Comparison of ENCODE assay signal across 15 cellular contexts in genomic region chr2:109369671-109370191, GRCh38.
"Had no signal": no experiment of that assay in that cellular context is flagged by ENCODE, and none has a peak within 500 bp of the region (broad histone marks: within the 10 kb centered on the region; RNA-seq: fewer than 3 reads in every experiment).

No MANE protein-coding gene starts in this region.

- DNase-seq: activated CD4-positive, alpha-beta T cell treated with anti-CD3 and anti-CD28 coated beads, Interleukin-2, amount 50 U/mL, for 1 hour; activated naive CD4-positive, alpha-beta T cell treated with anti-CD3 and anti-CD28 coated beads for 36 hours; activated T-cell treated with anti-CD3 and anti-CD28 coated beads for 4 hours; body of pancreas; caudate nucleus; gastrocnemius medialis; kidney glomerular epithelial cell; mesenchymal stem cell; stimulated activated CD4-positive, alpha-beta T cell treated with anti-CD3 and anti-CD28 coated beads, Interleukin-4, amount 100 ng/mL, for 24 hours had no signal

- H3K4me3 Mint-ChIP-seq: activated naive CD4-positive, alpha-beta T cell treated with anti-CD3 and anti-CD28 coated beads for 36 hours; naive thymus-derived CD4-positive, alpha-beta T cell; stimulated activated memory B cell treated with anti-CD40 and anti-IgM and Interleukin-4, amounts not matched to agents 10 μg/mL and 1 μg/mL and 100 μg/mL, for 72 hours; T-helper 1 cell treated with Interleukin-12 subunit alpha and Interleukin-12 subunit beta and Interleukin-4 antibody, amounts not matched to agents 30 μg/mL and 1 μg/mL, for 36 hours had no signal

- H3K9me3 ChIP-seq: body of pancreas, gastrocnemius medialis, thoracic aorta had no signal

- H3K27ac Mint-ChIP-seq: activated naive CD4-positive, alpha-beta T cell treated with anti-CD3 and anti-CD28 coated beads for 36 hours; naive thymus-derived CD4-positive, alpha-beta T cell; stimulated activated memory B cell treated with anti-CD40 and anti-IgM and Interleukin-4, amounts not matched to agents 10 μg/mL and 1 μg/mL and 100 μg/mL, for 72 hours; T-helper 1 cell treated with Interleukin-12 subunit alpha and Interleukin-12 subunit beta and Interleukin-4 antibody, amounts not matched to agents 30 μg/mL and 1 μg/mL, for 36 hours had no signal

- H3K4me1 Mint-ChIP-seq: stimulated activated memory B cell treated with anti-CD40 and anti-IgM and Interleukin-4, amounts not matched to agents 10 μg/mL and 1 μg/mL and 100 μg/mL, for 72 hours had no signal

- H3K36me3 ChIP-seq: gastrocnemius medialis had no signal

- H3K4me3 ChIP-seq: body of pancreas, gastrocnemius medialis, thoracic aorta had no signal

- H3K27me3 ChIP-seq: body of pancreas, gastrocnemius medialis had no signal

- ATAC-seq: body of pancreas; gastrocnemius medialis; naive thymus-derived CD4-positive, alpha-beta T cell; sciatic nerve; stimulated activated memory B cell treated with anti-CD40 and anti-IgM and Interleukin-4, amounts not matched to agents 10 μg/mL and 1 μg/mL and 100 μg/mL, for 72 hours had no signal

- H3K4me1 ChIP-seq: body of pancreas, parathyroid adenoma had no signal

- H3K9me3 Mint-ChIP-seq: activated naive CD4-positive, alpha-beta T cell treated with anti-CD3 and anti-CD28 coated beads for 36 hours; naive thymus-derived CD4-positive, alpha-beta T cell; stimulated activated memory B cell treated with anti-CD40 and anti-IgM and Interleukin-4, amounts not matched to agents 10 μg/mL and 1 μg/mL and 100 μg/mL, for 72 hours; T-helper 1 cell treated with Interleukin-12 subunit alpha and Interleukin-12 subunit beta and Interleukin-4 antibody, amounts not matched to agents 30 μg/mL and 1 μg/mL, for 36 hours had no signal

- H3K27ac ChIP-seq: body of pancreas, gastrocnemius medialis, parathyroid adenoma, thoracic aorta had no signal

- H3K36me3 Mint-ChIP-seq: stimulated activated memory B cell treated with anti-CD40 and anti-IgM and Interleukin-4, amounts not matched to agents 10 μg/mL and 1 μg/mL and 100 μg/mL, for 72 hours had no signal
